Comparison of ENCODE assay signal across 9 cellular contexts in the genomic region with DNA sequence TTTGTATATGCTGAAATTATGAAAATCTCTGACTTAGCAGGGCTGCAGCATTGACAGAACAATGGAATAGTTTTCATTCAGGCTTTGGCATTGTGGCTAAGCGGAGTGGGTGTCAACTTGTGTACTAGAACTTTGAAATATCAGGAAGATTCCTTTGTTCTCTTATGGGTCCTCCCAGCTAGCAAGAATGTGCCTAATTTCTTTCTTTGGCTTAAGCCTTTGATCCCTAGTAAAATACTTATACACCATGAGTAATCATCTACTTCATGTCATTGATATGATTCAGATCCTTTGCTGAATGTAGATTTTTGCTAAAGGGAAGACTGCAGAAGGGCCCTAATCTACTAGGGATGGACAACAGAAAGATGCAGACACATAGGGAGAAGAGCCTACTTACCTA. TPM values are rescaled to one million over a fixed set of nuclear protein-coding genes. Genes with fewer than 3 reads are reported as not detected.
DNase-seq lines count a peak whose midpoint lies in the region; ATAC-seq and TF ChIP-seq lines count a peak whose summit lies in the region.
"Had no signal": no experiment of that assay in that cellular context is flagged by ENCODE, and none has a peak within 500 bp of the region (broad histone marks: within the 10 kb centered on the region; RNA-seq: fewer than 3 reads in every experiment).

No MANE protein-coding gene starts in this region.

- H3K27ac Mint-ChIP-seq in CD8-positive, alpha-beta memory T cell, result peak overlapping the region in 4 of 8 donors; percentile 7 to 62 (median 26)
- peak overlapping the region; percentile 19 for H3K27ac Mint-ChIP-seq in central memory CD8-positive, alpha-beta T cell (ENCODE audit: low read depth)
- H3K27ac Mint-ChIP-seq in natural killer cell, result peak overlapping the region; percentile 71 to 74

- peaks cover 48 to 73% (median 60%) of the 10 kb centered on the region in 3 donors for H3K4me1 Mint-ChIP-seq in CD8-positive, alpha-beta memory T cell
- H3K4me1 Mint-ChIP-seq in central memory CD8-positive, alpha-beta T cell, result peaks cover 46% of the 10 kb centered on the region
- H3K4me1 Mint-ChIP-seq in natural killer cell, result peaks cover 39 to 49% of the 10 kb centered on the region in 2 donors

- intact Hi-C loops in natural killer cell (cut with micrococcal nuclease), result no loop called here

- DNase-seq in CD8-positive, alpha-beta memory T cell, result no peak
- DNase-seq in MG63 (peak; percentile 15), natural killer cell (no peak), NCI-H526 treated with DMSO at 0.1 percent for 48 hours (lab: John Stamatoyannopoulos, UW) (no peak), T1000 (lab: John Stamatoyannopoulos, UW) (no peak), KG1 (lab: John Stamatoyannopoulos, UW) (no peak)
- DNase-seq in central memory CD8-positive, alpha-beta T cell (ENCODE audit: low spot score in 2 of 2), result no peak
- DNase-seq in stimulated activated CD4-positive, alpha-beta T cell treated with anti-CD3 and anti-CD28 coated beads, Interleukin-4, amount 100 ng/mL, for 24 hours, result no peak
- DNase-seq: NCI-H1092 had no signal

- CTCF ChIA-PET in CD8-positive, alpha-beta memory T cell (lab: Charles Lee), result no interaction called here

- H3K9me3 Mint-ChIP-seq in CD8-positive, alpha-beta memory T cell, result no peaks in the 10 kb centered on the region
- no peaks in the 10 kb centered on the region for H3K9me3 Mint-ChIP-seq in central memory CD8-positive, alpha-beta T cell
- no peaks in the 10 kb centered on the region for H3K9me3 Mint-ChIP-seq in natural killer cell

- POLR2A ChIA-PET in CD8-positive, alpha-beta memory T cell (lab: Charles Lee), result no interaction called here

- H3K27me3 Mint-ChIP-seq in CD8-positive, alpha-beta memory T cell, result no peaks in the 10 kb centered on the region
- H3K27me3 Mint-ChIP-seq in central memory CD8-positive, alpha-beta T cell, result no peaks in the 10 kb centered on the region
- no peaks in the 10 kb centered on the region for H3K27me3 Mint-ChIP-seq in natural killer cell (ENCODE audit: low read depth in 2 of 2)

- no peak for TF ChIP-seq CTCF in natural killer cell (IDR thresholded peaks at IDR 0.05)

- no peak overlapping the region for H3K27ac ChIP-seq in CD8-positive, alpha-beta memory T cell (ENCODE audit: low read depth, low read length)

- peaks cover 48% of the 10 kb centered on the region for H3K4me1 ChIP-seq in CD8-positive, alpha-beta memory T cell (ENCODE audit: insufficient read depth, low read length)

- no peaks in the 10 kb centered on the region for H3K9me3 ChIP-seq in CD8-positive, alpha-beta memory T cell (ENCODE audit: low read length)
- peaks cover 8% of the 10 kb centered on the region for H3K9me3 ChIP-seq in MG63

- H3K36me3 ChIP-seq in CD8-positive, alpha-beta memory T cell (ENCODE audit: insufficient read depth, low read length), result no peaks in the 10 kb centered on the region
- H3K36me3 ChIP-seq in MG63, result peaks cover 22% of the 10 kb centered on the region

- no peak overlapping the region for H3K4me3 ChIP-seq in CD8-positive, alpha-beta memory T cell (ENCODE audit: low read length)
- no peak overlapping the region for H3K4me3 ChIP-seq in MG63

- no peaks in the 10 kb centered on the region for H3K27me3 ChIP-seq in CD8-positive, alpha-beta memory T cell (ENCODE audit: insufficient read depth, low read length, poor library complexity, severe bottlenecking)
- no peaks in the 10 kb centered on the region for H3K27me3 ChIP-seq in MG63

- peak overlapping the region in 4 of 7 donors; percentile 20 to 41 (median 32) for H3K4me3 Mint-ChIP-seq in CD8-positive, alpha-beta memory T cell
- H3K4me3 Mint-ChIP-seq in central memory CD8-positive, alpha-beta T cell, result no peak overlapping the region
- no peak overlapping the region for H3K4me3 Mint-ChIP-seq in natural killer cell

- ATAC-seq in central memory CD8-positive, alpha-beta T cell (replicated peaks; ENCODE audit: extremely low read depth, poor library complexity, severe bottlenecking), result no peak
- ATAC-seq in natural killer cell, result no peak

- H3K36me3 Mint-ChIP-seq in CD8-positive, alpha-beta memory T cell, result peaks cover 0 to 24% (median 2%) of the 10 kb centered on the region in 3 donors
- H3K36me3 Mint-ChIP-seq in central memory CD8-positive, alpha-beta T cell (ENCODE audit: insufficient read depth), result peaks cover 7% of the 10 kb centered on the region
- no peaks in the 10 kb centered on the region for H3K36me3 Mint-ChIP-seq in natural killer cell

RNA-seq across cellular contexts. Expression of a gene that starts 6.2 kb away (rescaled TPM):
- 10 to 100 TPM; 49.6 to 57.0 TPM for total RNA-seq in CD8-positive, alpha-beta memory T cell
- 11.0 TPM for polyA plus RNA-seq in CD8-positive, alpha-beta memory T cell
- 9.3 and 10.5 TPM in 2 replicates for total RNA-seq in MG63 (2014; rRNA removed; shearing (Covaris generic); ENCODE audit: low replicate concordance)
- 10 to 100 TPM; 36.0 to 50.0 (median 43.8) TPM for total RNA-seq in natural killer cell

RNA-seq across cellular contexts. Expression of a gene that starts 11.3 kb away (rescaled TPM):
- 100 to 1,000 TPM; 130 to 133 TPM for total RNA-seq in CD8-positive, alpha-beta memory T cell
- polyA plus RNA-seq in CD8-positive, alpha-beta memory T cell, result 115 TPM
- 31.5 and 220 TPM in 2 replicates for total RNA-seq in MG63 (2014; rRNA removed; shearing (Covaris generic); ENCODE audit: low replicate concordance)
- 10 to 100 TPM; 16.0 to 21.2 (median 21.1) TPM for total RNA-seq in natural killer cell

Comparison
In these comparisons a context has a peak if more than half of its experiments do, and no peak if none do; other contexts are left out.
1. H3K4me3 Mint-ChIP-seq: peak in CD8-positive, alpha-beta memory T cell (4 of 7); none in central memory CD8-positive, alpha-beta T cell (single experiment) and natural killer cell (single experiment).